In genomic region chr11:126083829-126084607, GRCh38 we compare ENCODE assay signal across 9 cellular contexts. TPM values are rescaled to one million over a fixed set of nuclear protein-coding genes. Genes with fewer than 3 reads are reported as not detected.
DNase-seq lines count a peak whose midpoint lies in the region; ATAC-seq lines count a peak whose summit lies in the region.
"Had no signal": no experiment of that assay in that cellular context is flagged by ENCODE, and none has a peak within 500 bp of the region (broad histone marks: within the 10 kb centered on the region; RNA-seq: fewer than 3 reads in every experiment).

No MANE protein-coding gene starts in this region.

- H3K36me3 Mint-ChIP-seq in CD4-positive, CD25-positive, alpha-beta regulatory T cell = no peaks in the 10 kb centered on the region
- H3K36me3 Mint-ChIP-seq: natural killer cell treated with Interleukin-12 subunit alpha and Interleukin-12 subunit beta and Interleukin-15 and Interleukin-18, amount 100 ng/mL, for 72 hours had no signal

- no peak overlapping the region for H3K27ac ChIP-seq in CD4-positive, CD25-positive, alpha-beta regulatory T cell (ENCODE audit: insufficient read depth, low read length, poor library complexity, severe bottlenecking)
- H3K27ac ChIP-seq in effector memory CD4-positive, alpha-beta T cell (ENCODE audit: insufficient read depth, low read length, poor library complexity, severe bottlenecking) = no peak overlapping the region
- H3K27ac ChIP-seq in mesenchymal stem cell (ENCODE audit: low read length, poor library complexity, severe bottlenecking) = no peak overlapping the region

- H3K36me3 ChIP-seq in CD4-positive, CD25-positive, alpha-beta regulatory T cell (ENCODE audit: control insufficient read depth, insufficient read depth, low read length) = no peaks in the 10 kb centered on the region
- H3K36me3 ChIP-seq in effector memory CD4-positive, alpha-beta T cell (ENCODE audit: control insufficient read depth, insufficient read depth, low read length) = no peaks in the 10 kb centered on the region
- no peaks in the 10 kb centered on the region for H3K36me3 ChIP-seq in mesenchymal stem cell (ENCODE audit: control insufficient read depth in 1 of 2, insufficient read depth in 2 of 2, low read depth in 1 of 2, low read length in 2 of 2)

- H3K4me3 ChIP-seq in CD4-positive, CD25-positive, alpha-beta regulatory T cell (ENCODE audit: low read depth, low read length) = peak overlapping the region; percentile 24
- H3K4me3 ChIP-seq in effector memory CD4-positive, alpha-beta T cell (ENCODE audit: insufficient read depth, low read depth, low read length, poor library complexity, severe bottlenecking) = peak overlapping the region; percentile 7
- no peak overlapping the region for H3K4me3 ChIP-seq in mesenchymal stem cell (ENCODE audit: insufficient read depth in 1 of 2, low read depth in 1 of 2, low read length in 2 of 2)

- H3K27ac Mint-ChIP-seq in CD4-positive, CD25-positive, alpha-beta regulatory T cell = peak overlapping the region; percentile 14 to 96 (median 92)
- H3K27ac Mint-ChIP-seq: natural killer cell treated with Interleukin-12 subunit alpha and Interleukin-12 subunit beta and Interleukin-15 and Interleukin-18, amount 100 ng/mL, for 72 hours had no signal

- H2AK5ac ChIP-seq in mesenchymal stem cell (ENCODE audit: low read length, severe bottlenecking) = no peak overlapping the region

- H3K9ac ChIP-seq in mesenchymal stem cell (ENCODE audit: low read length) = no peak overlapping the region

- H4K8ac ChIP-seq in mesenchymal stem cell (ENCODE audit: low read length) = no peak overlapping the region

- H3K4me1 Mint-ChIP-seq in CD4-positive, CD25-positive, alpha-beta regulatory T cell = peaks cover 0 to 26% (median 17%) of the 10 kb centered on the region in 4 donors

- no peak overlapping the region for H3K18ac ChIP-seq in mesenchymal stem cell (ENCODE audit: low read depth in 1 of 2, low read length in 2 of 2)

- H3K14ac ChIP-seq in mesenchymal stem cell (ENCODE audit: low read length in 2 of 2) = peak overlapping the region in 1 of 2 experiments; percentile 41

- no peak overlapping the region for H3K23ac ChIP-seq in mesenchymal stem cell (ENCODE audit: low read length in 2 of 2)

- no peak overlapping the region for H3K4ac ChIP-seq in mesenchymal stem cell (ENCODE audit: low read depth in 1 of 2, low read length in 2 of 2)

- H3K4me1 ChIP-seq in CD4-positive, CD25-positive, alpha-beta regulatory T cell (ENCODE audit: control insufficient read depth, insufficient read depth, low read length, poor library complexity, severe bottlenecking) = peaks cover 16% of the 10 kb centered on the region
- H3K4me1 ChIP-seq in effector memory CD4-positive, alpha-beta T cell (ENCODE audit: control insufficient read depth, insufficient read depth, low read length, poor library complexity, severe bottlenecking) = peaks cover 12% of the 10 kb centered on the region
- no peaks in the 10 kb centered on the region for H3K4me1 ChIP-seq in mesenchymal stem cell (ENCODE audit: control insufficient read depth, insufficient read depth, low read depth, low read length)

- peak overlapping the region; percentile 7 to 81 (median 70) for H3K4me3 Mint-ChIP-seq in CD4-positive, CD25-positive, alpha-beta regulatory T cell
- H3K4me3 Mint-ChIP-seq: natural killer cell treated with Interleukin-12 subunit alpha and Interleukin-12 subunit beta and Interleukin-15 and Interleukin-18, amount 100 ng/mL, for 72 hours had no signal

- ATAC-seq in CD4-positive, CD25-positive, alpha-beta regulatory T cell (ENCODE audit: low read depth in 2 of 2) = peak; percentile 85 to 89
- ATAC-seq in HG03571 (IDR thresholded peaks at IDR 0.05; ENCODE audit: unreplicated experiment) = peak; percentile 53
- ATAC-seq in GM19324 (IDR thresholded peaks at IDR 0.05; ENCODE audit: low FRiP score, unreplicated experiment) = no peak

- H3K27me3 Mint-ChIP-seq in CD4-positive, CD25-positive, alpha-beta regulatory T cell = no peaks in the 10 kb centered on the region

- no peak overlapping the region for H4K91ac ChIP-seq in mesenchymal stem cell (ENCODE audit: low read length)

- H3K9me3 ChIP-seq in CD4-positive, CD25-positive, alpha-beta regulatory T cell (ENCODE audit: control insufficient read depth in 2 of 2, low read length in 2 of 2) = no peaks in the 10 kb centered on the region
- H3K9me3 ChIP-seq in effector memory CD4-positive, alpha-beta T cell (ENCODE audit: control insufficient read depth, low read length) = no peaks in the 10 kb centered on the region
- H3K9me3 ChIP-seq in mesenchymal stem cell (ENCODE audit: control insufficient read depth, low read length) = no peaks in the 10 kb centered on the region

- no peak overlapping the region for H2AFZ ChIP-seq in mesenchymal stem cell (ENCODE audit: low read depth, low read length)

- H2BK120ac ChIP-seq in mesenchymal stem cell (ENCODE audit: low read depth, low read length) = no peak overlapping the region

- DNase-seq in CD4-positive, CD25-positive, alpha-beta regulatory T cell = peak in 2 of 3 donors; percentile 54 to 81
- peak; percentile 35 for DNase-seq in activated CD4-positive, alpha-beta T cell treated with anti-CD3 and anti-CD28 coated beads for 48 hours
- DNase-seq in effector memory CD4-positive, alpha-beta T cell = peak in 2 of 3 donors; percentile 1 to 13
- DNase-seq in HCEC 1CT (no peak), mesenchymal stem cell (no peak), NCI-H2227 treated with DMSO at 0.1 percent for 48 hours (lab: John Stamatoyannopoulos, UW) (no peak)

- WGBS in mesenchymal stem cell = 62% methylated on average over 7 of the region's 12 CpGs

- H3K9me3 Mint-ChIP-seq in CD4-positive, CD25-positive, alpha-beta regulatory T cell = no peaks in the 10 kb centered on the region
- H3K9me3 Mint-ChIP-seq: natural killer cell treated with Interleukin-12 subunit alpha and Interleukin-12 subunit beta and Interleukin-15 and Interleukin-18, amount 100 ng/mL, for 72 hours had no signal

- no peak overlapping the region for H3K4me2 ChIP-seq in mesenchymal stem cell (ENCODE audit: low read length, poor library complexity, severe bottlenecking)

- H2BK5ac ChIP-seq in mesenchymal stem cell (ENCODE audit: low read depth, low read length, poor library complexity, severe bottlenecking) = no peak overlapping the region

- H3K27me3 ChIP-seq in CD4-positive, CD25-positive, alpha-beta regulatory T cell (ENCODE audit: control insufficient read depth, insufficient read depth, low read length) = no peaks in the 10 kb centered on the region
- no peaks in the 10 kb centered on the region for H3K27me3 ChIP-seq in effector memory CD4-positive, alpha-beta T cell (replicated peaks; ENCODE audit: control insufficient read depth, insufficient read depth, low read length, poor library complexity, severe bottlenecking)
- peaks cover 6 to 32% of the 10 kb centered on the region in 2 experiments for H3K27me3 ChIP-seq in mesenchymal stem cell (ENCODE audit: control insufficient read depth in 1 of 2, insufficient read depth in 1 of 2, low read length in 2 of 2)

- H2BK12ac ChIP-seq in mesenchymal stem cell (ENCODE audit: low read length in 2 of 2) = no peak overlapping the region

- no peak overlapping the region for H2BK15ac ChIP-seq in mesenchymal stem cell (ENCODE audit: low read depth, poor library complexity, severe bottlenecking)

- no peaks in the 10 kb centered on the region for H3K79me1 ChIP-seq in mesenchymal stem cell (replicated peaks; ENCODE audit: low read length, poor library complexity, severe bottlenecking)

RNA-seq across cellular contexts. Expression of gene CDON, which starts 21.4 kb away (rescaled TPM):
- total RNA-seq in CD4-positive, CD25-positive, alpha-beta regulatory T cell = 2.1 TPM
- 1 to 10 TPM in 1 of 4 donors, under 1 TPM in 2, not detected in 1; 0.10 to 1.2 (median 0.55) TPM for polyA plus RNA-seq in CD4-positive, CD25-positive, alpha-beta regulatory T cell
- 1.3 TPM for polyA plus RNA-seq in mesenchymal stem cell (2013, experiment 1 of 2)
- polyA plus RNA-seq in mesenchymal stem cell (2013, experiment 2 of 2) = 1.1 TPM

Comparison
In these comparisons a context has a peak if more than half of its experiments do, and no peak if none do; other contexts are left out.
1. DNase-seq: peak in CD4-positive, CD25-positive, alpha-beta regulatory T cell (2 of 3), activated CD4-positive, alpha-beta T cell treated with anti-CD3 and anti-CD28 coated beads for 48 hours (single experiment) and effector memory CD4-positive, alpha-beta T cell (2 of 3); none in HCEC 1CT (single experiment), mesenchymal stem cell (single experiment) and NCI-H2227 treated with DMSO at 0.1 percent for 48 hours (single experiment).
2. H3K4me3 ChIP-seq: peak in CD4-positive, CD25-positive, alpha-beta regulatory T cell (single experiment) and effector memory CD4-positive, alpha-beta T cell (single experiment); none in mesenchymal stem cell (0 of 2).